In genomic region chr15:98958076-98958475, GRCh38 we compare ENCODE assay signal across 22 cellular contexts. TPM values are rescaled to one million over a fixed set of nuclear protein-coding genes. Genes with fewer than 3 reads are reported as not detected.
A peak's percentile ranks its signal among the peaks of the same experiment; 100 is the strongest.
DNase-seq lines count a peak whose midpoint lies in the region; ATAC-seq, FAIRE-seq and TF ChIP-seq lines count a peak whose summit lies in the region.
"Had no signal": no experiment of that assay in that cellular context is flagged by ENCODE, and none has a peak within 500 bp of the region (broad histone marks: within the 10 kb centered on the region; RNA-seq: fewer than 3 reads in every experiment).

No MANE protein-coding gene starts in this region.

- DNase-seq in HL-60 (ENCODE audit: low read depth in 1 of 2, low spot score in 1 of 2) (no peak), astrocyte (ENCODE audit: low read depth) (no peak), nephron progenitor cell (no peak), tibial artery (no peak), pancreas (no peak), NCI-H1417 treated with DMSO at 0.1 percent for 48 hours (lab: John Stamatoyannopoulos, UW) (no peak), C1 segment of cervical spinal cord (lab: John Stamatoyannopoulos, UW) (no peak)
- DNase-seq: ACHN; BE2C; CD4-positive, alpha-beta T cell; DMS79 treated with DMSO at 0.1 percent for 48 hours; EL; GM23248; KBM-7 had no signal

- H3K27ac Mint-ChIP-seq in astrocyte (ENCODE audit: unreplicated experiment) = peak overlapping the region; percentile 38
- peak overlapping the region; percentile 70 for H3K27ac Mint-ChIP-seq in nephron progenitor cell
- H3K27ac Mint-ChIP-seq: CD4-positive, alpha-beta T cell; IgD-negative memory B cell had no signal

- peaks cover 4% of the 10 kb centered on the region for H3K9me3 Mint-ChIP-seq in astrocyte (ENCODE audit: unreplicated experiment)
- peaks cover 24% of the 10 kb centered on the region for H3K9me3 Mint-ChIP-seq in nephron progenitor cell

- FAIRE-seq in astrocyte (lab: Jason Lieb, UNC) (no peak), pancreas (lab: Jason Lieb, UNC) (no peak)
- FAIRE-seq: A204.1, GM12891, GM19239 had no signal

- intact Hi-C loops in tibial artery (cut with DNase I; ENCODE audit: low total_unique reads) = loop anchor here (10.0 kb wide), 1 partner anchor 73 kb away; no protein-coding TSS in a partner anchor
- intact Hi-C loops in pancreas (cut with DNase I) = no loop called here

- no peak overlapping the region for H3K4me3 ChIP-seq in HL-60 (replicated peaks; ENCODE audit: insufficient read depth, low read length)
- H3K4me3 ChIP-seq in astrocyte (ENCODE audit: insufficient read depth, low read depth, low read length) = no peak overlapping the region
- H3K4me3 ChIP-seq in tibial artery = no peak overlapping the region
- H3K4me3 ChIP-seq in pancreas = no peak overlapping the region
- H3K4me3 ChIP-seq: GM23248, HAP-1 had no signal

- H3K27ac ChIP-seq in HL-60 (replicated peaks) (peak overlapping the region; percentile 68), astrocyte (ENCODE audit: low read depth, low read length) (no peak overlapping the region), tibial artery (peak overlapping the region; percentile 3 to 95), pancreas (no peak overlapping the region)
- H3K27ac ChIP-seq: C4-2B, GM23248 had no signal

- H3K36me3 Mint-ChIP-seq in astrocyte (ENCODE audit: low read depth, unreplicated experiment) = peaks cover 29% of the 10 kb centered on the region
- peaks cover 71% of the 10 kb centered on the region for H3K36me3 Mint-ChIP-seq in nephron progenitor cell (ENCODE audit: low read depth)

- H3K4me1 ChIP-seq in astrocyte (ENCODE audit: insufficient read depth, low read length) (peaks cover 17% of the 10 kb centered on the region), tibial artery (peaks cover 0 to 36% (median 29%) of the 10 kb centered on the region in 4 donors), pancreas (peaks cover 9 to 13% (median 11%) of the 10 kb centered on the region in 3 donors)
- H3K4me1 ChIP-seq: BE2C, HAP-1 had no signal

- H3K4me3 Mint-ChIP-seq in astrocyte (ENCODE audit: unreplicated experiment) = no peak overlapping the region
- no peak overlapping the region for H3K4me3 Mint-ChIP-seq in nephron progenitor cell
- H3K4me3 Mint-ChIP-seq: CD4-positive, alpha-beta T cell; IgD-negative memory B cell had no signal

- H3K27me3 ChIP-seq in HL-60 (ENCODE audit: insufficient read depth, poor library complexity, severe bottlenecking) (no peaks in the 10 kb centered on the region), astrocyte (ENCODE audit: insufficient read depth, low read length) (no peaks in the 10 kb centered on the region), tibial artery (no peaks in the 10 kb centered on the region), pancreas (no peaks in the 10 kb centered on the region)
- H3K27me3 ChIP-seq: BE2C had no signal

- H3K27me3 Mint-ChIP-seq in astrocyte (ENCODE audit: low read depth, unreplicated experiment) (no peaks in the 10 kb centered on the region), nephron progenitor cell (ENCODE audit: low read depth, poor library complexity) (peaks cover 4% of the 10 kb centered on the region)
- H3K27me3 Mint-ChIP-seq: CD4-positive, alpha-beta T cell; IgD-negative memory B cell had no signal

- peaks cover 14% of the 10 kb centered on the region for H3K9me3 ChIP-seq in astrocyte (ENCODE audit: insufficient read depth, low read depth, low read length)
- peaks cover 0 to 9% (median 0%) of the 10 kb centered on the region in 3 donors for H3K9me3 ChIP-seq in tibial artery
- H3K9me3 ChIP-seq in pancreas = no peaks in the 10 kb centered on the region
- H3K9me3 ChIP-seq: BE2C, HAP-1 had no signal

- no peak overlapping the region for H3K4me2 ChIP-seq in astrocyte (ENCODE audit: low read length)

- peaks cover 15% of the 10 kb centered on the region for H4K20me1 ChIP-seq in astrocyte (ENCODE audit: insufficient read depth, low read length)

- H2AFZ ChIP-seq in astrocyte (ENCODE audit: low read depth, low read length) = no peak overlapping the region
- H2AFZ ChIP-seq: GM23248 had no signal

- no peak for TF ChIP-seq CTCF in HL-60 (IDR thresholded peaks at IDR 0.05; ENCODE audit: insufficient read depth, low read length)
- TF ChIP-seq CTCF in astrocyte (IDR thresholded peaks at IDR 0.05; ENCODE audit: insufficient read depth, low read depth, low read length) = no peak
- no peak for TF ChIP-seq CTCF in nephron progenitor cell (IDR thresholded peaks at IDR 0.05)
- no peak for TF ChIP-seq CTCF in tibial artery (IDR thresholded peaks at IDR 0.05)
- no peak for TF ChIP-seq CTCF in pancreas (IDR thresholded peaks at IDR 0.05)

- H3K79me2 ChIP-seq in astrocyte (ENCODE audit: insufficient read depth, low read length) = no peaks in the 10 kb centered on the region

- 92 to 97% methylated on average over 11 of the region's 11 CpGs for WGBS in pancreas, 2 donors

- H3K36me3 ChIP-seq in astrocyte (ENCODE audit: insufficient read depth, low read length) (peaks cover 37% of the 10 kb centered on the region), tibial artery (peaks cover 57 to 74% (median 65%) of the 10 kb centered on the region in 3 donors), pancreas (peaks cover 0 to 53% (median 19%) of the 10 kb centered on the region in 3 donors)

- H3K9ac ChIP-seq in astrocyte (ENCODE audit: low read length) = no peak overlapping the region
- H3K9ac ChIP-seq: GM23248 had no signal

- ATAC-seq in pancreas = no peak

- peaks cover 5% of the 10 kb centered on the region for H3K4me1 Mint-ChIP-seq in astrocyte (ENCODE audit: low read depth, unreplicated experiment)
- H3K4me1 Mint-ChIP-seq in nephron progenitor cell = peaks cover 7% of the 10 kb centered on the region
- H3K4me1 Mint-ChIP-seq: IgD-negative memory B cell had no signal

RNA-seq across cellular contexts. Expression of gene PGPEP1L, which starts 49.5 kb away (rescaled TPM):
- not detected in 2 replicates for total RNA-seq in astrocyte
- under 1 TPM in 1 of 6 donors, not detected in 5; 0.12 TPM for total RNA-seq in pancreas
- polyA plus RNA-seq in pancreas = under 1 TPM in 1 of 2 donors, not detected in 1; 0.19 TPM
- total RNA-seq: CD4-positive, alpha-beta T cell; GM23248; H4; HT1080 had no signal
- polyA plus RNA-seq: GM23248, IgD-negative memory B cell had no signal

Comparison
In these comparisons a context has a peak if more than half of its experiments do, and no peak if none do; other contexts are left out.
1. H3K27ac ChIP-seq: peak in HL-60 (single experiment) and tibial artery (2 of 2); none in astrocyte (single experiment) and pancreas (0 of 4).